9 cellular contexts compared by ENCODE assay signal in the genomic region with DNA sequence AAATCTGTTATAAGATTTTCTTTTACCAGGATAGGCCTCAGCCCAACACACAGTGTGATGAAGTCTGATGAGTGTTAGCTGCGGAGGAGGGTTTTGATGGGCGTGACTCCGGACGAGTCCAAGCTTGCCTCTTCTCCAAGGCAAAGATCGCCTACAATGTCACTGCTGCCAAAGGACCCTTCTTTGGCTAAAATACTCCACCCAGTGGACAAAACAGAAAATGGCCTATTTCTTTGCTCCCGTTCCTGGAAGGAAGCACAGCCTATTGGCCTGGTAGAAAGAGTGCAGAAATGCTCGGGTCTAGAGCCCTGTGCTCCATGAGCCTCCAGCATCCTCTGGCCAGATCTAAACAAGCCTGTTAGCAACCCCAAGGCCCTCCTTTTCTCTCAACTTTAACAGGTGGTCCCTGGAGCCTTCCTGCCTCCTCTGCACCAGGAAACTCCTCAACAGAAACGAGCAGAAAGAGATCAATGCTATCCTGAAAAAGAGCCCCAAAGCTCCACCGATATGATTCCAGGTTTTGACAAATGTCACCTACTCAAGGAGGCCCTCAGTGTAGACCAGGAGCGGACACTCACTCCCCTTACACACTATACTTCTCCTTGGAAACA. TPM values are rescaled to one million over a fixed set of nuclear protein-coding genes. Genes with fewer than 3 reads are reported as not detected.
DNase-seq lines count a peak whose midpoint lies in the region; ATAC-seq, FAIRE-seq and TF ChIP-seq lines count a peak whose summit lies in the region.
"Had no signal": no experiment of that assay in that cellular context is flagged by ENCODE, and none has a peak within 500 bp of the region (broad histone marks: within the 10 kb centered on the region; RNA-seq: fewer than 3 reads in every experiment).

No MANE protein-coding gene starts in this region.

- no peaks in the 10 kb centered on the region for H3K79me2 ChIP-seq in GM12878 (ENCODE audit: control insufficient read depth, insufficient read depth, low read length)

- intact Hi-C loops in GM12878 (cut with micrococcal nuclease; ENCODE audit: unreplicated experiment): loop anchor here (1.0 to 5.0 kb wide), 3 partner anchors 55 to 635 kb away; no protein-coding TSS in a partner anchor
- intact Hi-C loops in gastrocnemius medialis (cut with DNase I; ENCODE audit: low total_unique reads): loop anchor here (1.0 to 2.0 kb wide), 3 partner anchors 19 to 163 kb away; no protein-coding TSS in a partner anchor

- DNase-seq in GF-D8 (lab: John Stamatoyannopoulos, UW) (peak; percentile 7), NCI-H774 (lab: John Stamatoyannopoulos, UW) (peak; percentile 78), GM12878 (ENCODE audit: low read depth, low spot score) (peak; percentile 53), hypothalamus (lab: John Stamatoyannopoulos, UW) (peak in 33 of 51 donors; percentile 2 to 58 (median 15)), gastrocnemius medialis (peak; percentile 60 to 75)
- DNase-seq in CD8-positive, alpha-beta memory T cell: no peak

- peak; percentile 67 to 77 (median 68) for TF ChIP-seq CTCF in GM12878 (IDR thresholded peaks at IDR 0.05 in 2 of 3, conservative IDR thresholded peaks at IDR 0.05 in 1 of 3; ENCODE audit: control insufficient read depth in 2 of 3, extremely low read depth in 1 of 3, insufficient read depth in 1 of 3, low read depth in 3 of 3, low read length in 3 of 3)
- TF ChIP-seq CTCF in gastrocnemius medialis (IDR thresholded peaks at IDR 0.05 in 4 of 5, conservative IDR thresholded peaks at IDR 0.05 in 1 of 5): peak; percentile 63 to 85 (median 78)

- TF ChIP-seq POLR2A in GM12878 (IDR thresholded peaks at IDR 0.05; ENCODE audit: low read depth, low read length): no peak
- TF ChIP-seq POLR2A in gastrocnemius medialis (IDR thresholded peaks at IDR 0.05): no peak

- H3K27me3 Mint-ChIP-seq in CD8-positive, alpha-beta memory T cell: peaks cover 10 to 24% of the 10 kb centered on the region in 2 donors

- BruUV-seq in GM12878 (replicated peaks; lab: Mats Ljungman, UMichigan): no TSS peak

- FAIRE-seq in GM12878 (lab: Jason Lieb, UNC): peak; percentile 59

- CTCF ChIA-PET in GM12878 (lab: Yijun Ruan, JAX): interaction anchor here (0.7 to 4.9 kb wide), 23 partner anchors 9 to 631 kb away, joined by 3 to 72 read pairs (median 4); no protein-coding TSS in a partner anchor
- CTCF ChIA-PET in CD8-positive, alpha-beta memory T cell (lab: Charles Lee): no interaction called here

- H3K9ac ChIP-seq in HUES48 (ENCODE audit: low read depth, low read length): no peak overlapping the region
- no peak overlapping the region for H3K9ac ChIP-seq in GM12878 (ENCODE audit: control insufficient read depth, insufficient read depth, low read length)

- 0 out of 2 replicates have a peak overlapping the region, but pooled peaks have one; percentile 8 for H3K4me3 ChIP-seq in HUES48 (ENCODE audit: low read depth, low read length)
- H3K4me3 ChIP-seq in GM12878: no peak overlapping the region
- peak overlapping the region in 1 of 4 donors; percentile 21 for H3K4me3 ChIP-seq in gastrocnemius medialis
- H3K4me3 ChIP-seq in CD8-positive, alpha-beta memory T cell (ENCODE audit: low read length): no peak overlapping the region

- H3K27me3 ChIP-seq in HUES48 (ENCODE audit: control insufficient read depth, insufficient read depth, low read length): no peaks in the 10 kb centered on the region
- H3K27me3 ChIP-seq in GM12878 (replicated peaks in 1 of 2; ENCODE audit: control insufficient read depth in 2 of 2, insufficient read depth in 2 of 2, low read length in 1 of 2): no peaks in the 10 kb centered on the region; a peak in 2 of 4 replicates
- H3K27me3 ChIP-seq in gastrocnemius medialis: no peaks in the 10 kb centered on the region
- H3K27me3 ChIP-seq in CD8-positive, alpha-beta memory T cell (ENCODE audit: insufficient read depth, low read length, poor library complexity, severe bottlenecking): no peaks in the 10 kb centered on the region

- peak overlapping the region; percentile 64 for H2AFZ ChIP-seq in GM12878 (ENCODE audit: control insufficient read depth, low read depth, low read length)

- H3K27ac Mint-ChIP-seq in CD8-positive, alpha-beta memory T cell: no peak overlapping the region
- H3K27ac Mint-ChIP-seq: memory B cell had no signal

- no peaks in the 10 kb centered on the region for H3K9me3 Mint-ChIP-seq in CD8-positive, alpha-beta memory T cell
- H3K9me3 Mint-ChIP-seq: memory B cell had no signal

- no peak overlapping the region for H3K4me2 ChIP-seq in GM12878 (ENCODE audit: control insufficient read depth, insufficient read depth)

- in situ Hi-C loops in GM12878 (cut with MboI) (loop anchor here (5.0 kb wide), 3 partner anchors 55 to 635 kb away; no protein-coding TSS in a partner anchor), gastrocnemius medialis (cut with MboI; ENCODE audit: low sequenced_read_pairs in 4 of 4) (loop anchor here (5.0 to 25.0 kb wide), 4 partner anchors 55 to 585 kb away; no protein-coding TSS in a partner anchor)

- H3K9me3 ChIP-seq in HUES48 (ENCODE audit: control insufficient read depth, insufficient read depth, low read length) (no peaks in the 10 kb centered on the region), GM12878 (replicated peaks; ENCODE audit: control insufficient read depth, insufficient read depth, low read length) (no peaks in the 10 kb centered on the region), gastrocnemius medialis (no peaks in the 10 kb centered on the region)
- no peaks in the 10 kb centered on the region for H3K9me3 ChIP-seq in CD8-positive, alpha-beta memory T cell (ENCODE audit: low read length)

- RAD21 ChIA-PET in GM12878 (lab: Charles Lee; ENCODE audit: unreplicated experiment): interaction anchor here (0.7 to 3.0 kb wide), 10 partner anchors 47 to 635 kb away, joined by 3 to 21 read pairs (median 4); no protein-coding TSS in a partner anchor

- peak; percentile 96 for TF ChIP-seq RAD21 in GM12878 (IDR thresholded peaks at IDR 0.05; ENCODE audit: insufficient read depth, low read depth, low read length)

- H3K4me1 ChIP-seq in HUES48 (ENCODE audit: control insufficient read depth, insufficient read depth, low read length) (peaks cover 6% of the 10 kb centered on the region; the same call in 1 of the 2 replicates), GM12878 (ENCODE audit: control insufficient read depth, insufficient read depth, low read length) (no peaks in the 10 kb centered on the region), gastrocnemius medialis (peaks cover 25 to 30% of the 10 kb centered on the region in 2 donors)
- H3K4me1 ChIP-seq in CD8-positive, alpha-beta memory T cell (ENCODE audit: insufficient read depth, low read length): no peaks in the 10 kb centered on the region

- ATAC-seq in GM21529 (IDR thresholded peaks at IDR 0.05; ENCODE audit: unreplicated experiment) (peak; percentile 94), GM12878 (peak; percentile 97), gastrocnemius medialis (peak; percentile 74 to 77)

- no peaks in the 10 kb centered on the region for H3K36me3 ChIP-seq in HUES48 (ENCODE audit: control insufficient read depth, insufficient read depth, low read length)
- no peaks in the 10 kb centered on the region for H3K36me3 ChIP-seq in GM12878 (ENCODE audit: control insufficient read depth in 2 of 2, insufficient read depth in 2 of 2, low read length in 1 of 2)
- no peaks in the 10 kb centered on the region for H3K36me3 ChIP-seq in gastrocnemius medialis
- no peaks in the 10 kb centered on the region for H3K36me3 ChIP-seq in CD8-positive, alpha-beta memory T cell (ENCODE audit: insufficient read depth, low read length)

- 21% methylated on average over 10 of the region's 10 CpGs for WGBS in GM12878 (ENCODE audit: insufficient coverage, insufficient replicate concordance, low lambda C conversion rate, missing lambda C conversion rate)

- no peaks in the 10 kb centered on the region for H4K20me1 ChIP-seq in GM12878 (ENCODE audit: control insufficient read depth, insufficient read depth)

- H3K27ac ChIP-seq in HUES48 (ENCODE audit: low read depth, low read length) (peak overlapping the region; percentile 0), GM12878 (ENCODE audit: control insufficient read depth, insufficient read depth) (no peak overlapping the region), gastrocnemius medialis (peak overlapping the region in 3 of 4 donors; percentile 18 to 59 (median 58))
- H3K27ac ChIP-seq in CD8-positive, alpha-beta memory T cell (ENCODE audit: low read depth, low read length): no peak overlapping the region

- H3K4me3 Mint-ChIP-seq in CD8-positive, alpha-beta memory T cell: no peak overlapping the region
- H3K4me3 Mint-ChIP-seq: memory B cell had no signal

- TF ChIP-seq EP300 in GM12878 (IDR thresholded peaks at IDR 0.05; ENCODE audit: borderline replicate concordance in 1 of 2, control insufficient read depth in 1 of 2, low read depth in 2 of 2, low read length in 2 of 2): no peak

- no peaks in the 10 kb centered on the region for H3K36me3 Mint-ChIP-seq in CD8-positive, alpha-beta memory T cell
- H3K36me3 Mint-ChIP-seq: memory B cell had no signal

- SMC1A ChIA-PET in GM12878 (lab: Charles Lee; ENCODE audit: uncharacterized antibody, unreplicated experiment): interaction anchor here (0.6 to 3.2 kb wide), 17 partner anchors 11 to 727 kb away, joined by 3 to 21 read pairs (median 4); no protein-coding TSS in a partner anchor

- no peaks in the 10 kb centered on the region for H3K4me1 Mint-ChIP-seq in CD8-positive, alpha-beta memory T cell
- H3K4me1 Mint-ChIP-seq: memory B cell had no signal

- POLR2A ChIA-PET in GM12878 (lab: Charles Lee): no interaction called here
- POLR2A ChIA-PET in CD8-positive, alpha-beta memory T cell (lab: Charles Lee): no interaction called here

TF ChIP-seq in GM12878, 131 proteins besides CTCF, POLR2A, EP300 and RAD21 (continues in another document):
- no peak for TF ChIP-seq BACH1 (IDR thresholded peaks at IDR 0.05; ENCODE audit: borderline replicate concordance)
- TF ChIP-seq KLF5 (IDR thresholded peaks at IDR 0.05; ENCODE audit: partially characterized antibody): no peak

RNA-seq across cellular contexts. Expression of a gene that starts 3.4 kb away (rescaled TPM):
- not detected in 2 replicates for total RNA-seq in GM12878 (2013; cell fraction: nucleolus; rRNA removed)
- not detected in 2 replicates for total RNA-seq in GM12878 (2014; rRNA removed)
- not detected in 2 replicates for total RNA-seq in GM12878 (2014; rRNA removed; fragmentation: Illumina TruSeq; extraction: Trizol)
- total RNA-seq in GM12878 (2021): not detected in 2 replicates
- not detected for polyA plus RNA-seq in GM12878 (2011; ENCODE audit: low read depth)
- not detected in 2 replicates for polyA plus RNA-seq in GM12878 (2011; rRNA removed)
- polyA plus RNA-seq in GM12878 (2011; cell fraction: cytosol; rRNA removed): not detected in 2 replicates
- not detected in 2 replicates for polyA plus RNA-seq in GM12878 (2011; cell fraction: nucleus; rRNA removed)
- polyA plus RNA-seq in GM12878 (2012): not detected in 2 replicates
- not detected in 2 replicates for polyA plus RNA-seq in GM12878 (2014; fragmentation: Illumina TruSeq; extraction: Trizol)
- not detected for polyA plus RNA-seq in GM12878 (2014; fragmentation: Nextera tagmentation; extraction: Ambion mirVana)
- not detected in 2 replicates for polyA plus RNA-seq in GM12878 (2014; rRNA removed)
- not detected for polyA plus RNA-seq in GM12878 (2016; fragmentation: Nextera tagmentation; extraction: Ambion mirVana)
- polyA minus RNA-seq in GM12878 (2011; rRNA and poly(A)+ RNA removed): not detected in 2 replicates
- polyA minus RNA-seq in GM12878 (2011; cell fraction: cytosol; rRNA and poly(A)+ RNA removed): not detected in 2 replicates
- not detected in 2 replicates for polyA minus RNA-seq in GM12878 (2011; cell fraction: nucleus; rRNA and poly(A)+ RNA removed)
- 100 to 1,000 TPM in 1 of 4 donors, 10 to 100 TPM in 3; 16.5 to 207 (median 83.2) TPM for total RNA-seq in gastrocnemius medialis
- not detected for total RNA-seq in CD8-positive, alpha-beta memory T cell
- polyA plus RNA-seq in CD8-positive, alpha-beta memory T cell: not detected

Comparison
In these comparisons a context has a peak if more than half of its experiments do, and no peak if none do; other contexts are left out.
1. DNase-seq: peak in GF-D8 (single experiment), NCI-H774 (single experiment), GM12878 (single experiment), hypothalamus (33 of 51) and gastrocnemius medialis (2 of 2); none in CD8-positive, alpha-beta memory T cell (0 of 5).
2. H3K27ac ChIP-seq: peak in HUES48 (single experiment) and gastrocnemius medialis (3 of 4); none in GM12878 (single experiment) and CD8-positive, alpha-beta memory T cell (single experiment).
3. RNA of a gene that starts 3.4 kb away (total RNA-seq): 16.5 to 207 TPM in gastrocnemius medialis; not detected in GM12878 and not detected in CD8-positive, alpha-beta memory T cell; every median in the first group is over 10 times any median in the second.
4. Peak in every context shown above with its lines, with median percentiles within 50 percentile points of each other: ATAC-seq.